In the genomic region with DNA sequence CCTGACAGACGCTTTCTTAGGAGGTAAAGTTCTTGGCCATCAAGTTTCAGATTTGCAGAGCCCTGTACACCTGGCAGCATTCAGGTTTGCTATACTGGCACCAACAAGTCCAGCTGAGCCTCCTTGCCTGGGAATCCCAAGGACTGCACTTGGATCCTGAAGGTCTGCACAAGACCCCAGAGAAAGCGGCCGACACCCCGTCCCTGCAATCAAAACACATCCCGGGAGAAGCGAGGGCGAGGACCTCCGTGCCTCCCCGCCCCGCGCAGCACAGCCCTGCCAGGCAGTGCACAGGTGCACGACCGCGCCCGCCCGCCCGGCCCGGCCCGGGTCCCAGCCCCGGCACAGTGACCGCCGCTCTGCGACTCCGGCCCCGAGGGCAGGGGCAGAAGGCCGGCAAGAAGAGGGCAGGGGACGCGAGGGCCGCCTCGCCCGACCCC, we compare ENCODE assay signal across 9 cellular contexts. TPM values are rescaled to one million over a fixed set of nuclear protein-coding genes. Genes with fewer than 3 reads are reported as not detected.
DNase-seq lines count a peak whose midpoint lies in the region; ATAC-seq, FAIRE-seq and TF ChIP-seq lines count a peak whose summit lies in the region.
"Had no signal": no experiment of that assay in that cellular context is flagged by ENCODE, and none has a peak within 500 bp of the region (broad histone marks: within the 10 kb centered on the region; RNA-seq: fewer than 3 reads in every experiment).

No MANE protein-coding gene starts in this region.

- no peaks in the 10 kb centered on the region for H3K9me3 ChIP-seq in HCT116 (ENCODE audit: control insufficient read depth in 1 of 2, insufficient read depth in 1 of 2, low read depth in 1 of 2, low read length in 2 of 2)
- H3K9me3 ChIP-seq in H1 (ENCODE audit: insufficient read depth in 2 of 2, low read depth in 1 of 2, low read length in 1 of 2) = no peaks in the 10 kb centered on the region

- H3K27ac ChIP-seq in HCT116 (ENCODE audit: low read depth, low read length) (peak overlapping the region; percentile 54; the same call in 1 of the 2 replicates), H1 (ENCODE audit: low read depth, low read length) (no peak overlapping the region)

- RAD21 ChIA-PET in HCT116 (lab: Charles Lee; ENCODE audit: low non-redundant PET in 1 of 2, low total read pairs in 2 of 2, uncharacterized antibody in 2 of 2, unreplicated experiment in 2 of 2) = interaction anchor here in 1 of 2 experiments (1.2 kb wide), 1 partner anchor 111 kb away, joined by 3 read pairs; no protein-coding TSS in a partner anchor

- POLR2A ChIA-PET in HCT116 (lab: Charles Lee) = interaction anchor here (0.9 to 1.7 kb wide), 4 partner anchors 9 to 15 kb away, joined by 3 to 14 read pairs (median 9); no protein-coding TSS in a partner anchor
- POLR2A ChIA-PET in H1 (lab: Charles Lee; ENCODE audit: partially characterized antibody) = interaction anchor here (0.6 to 1.4 kb wide), 3 partner anchors 10 to 244 kb away, joined by 3 to 6 read pairs (median 3); no protein-coding TSS in a partner anchor

- H2BK15ac ChIP-seq in H1 (ENCODE audit: low read length) = 0 out of 2 replicates have a peak overlapping the region, but pooled peaks have one; percentile 18

- no peak for FAIRE-seq in H1 (lab: Jason Lieb, UNC)
- FAIRE-seq in GM19239 (lab: Jason Lieb, UNC) = no peak

- H3K36me3 ChIP-seq in HCT116 (ENCODE audit: control insufficient read depth in 1 of 2, insufficient read depth in 2 of 2, low read length in 2 of 2) (no peaks in the 10 kb centered on the region), H1 (ENCODE audit: control insufficient read depth in 2 of 4, insufficient read depth in 4 of 4, low read length in 3 of 4) (no peaks in the 10 kb centered on the region)

- no peaks in the 10 kb centered on the region for H3K27me3 Mint-ChIP-seq in natural killer cell (ENCODE audit: low read depth in 2 of 2)

- H3K14ac ChIP-seq in H1 (ENCODE audit: insufficient read length) = no peak overlapping the region

- H3K4me2 ChIP-seq in HCT116 (ENCODE audit: low read length) = peak overlapping the region; percentile 98
- peak overlapping the region; percentile 85 to 100 for H3K4me2 ChIP-seq in H1 (ENCODE audit: insufficient read depth in 1 of 2, low read depth in 2 of 2, low read length in 2 of 2)

- TF ChIP-seq CTCF in HCT116 (IDR thresholded peaks at IDR 0.05 in 2 of 3, conservative IDR thresholded peaks at IDR 0.05 in 1 of 3; ENCODE audit: borderline replicate concordance in 1 of 3, insufficient read depth in 1 of 3, low read depth in 2 of 3, low read length in 2 of 3) = no peak
- TF ChIP-seq CTCF in H1 (IDR thresholded peaks at IDR 0.05; ENCODE audit: control extremely low read depth in 1 of 3, insufficient read depth in 1 of 3, low read depth in 1 of 3, low read length in 3 of 3) = no peak
- TF ChIP-seq CTCF in natural killer cell (IDR thresholded peaks at IDR 0.05) = no peak

- no peaks in the 10 kb centered on the region for H3K27me3 ChIP-seq in HCT116 (ENCODE audit: insufficient read depth, low read length)
- no peaks in the 10 kb centered on the region for H3K27me3 ChIP-seq in H1 (replicated peaks in 1 of 4; ENCODE audit: control insufficient read depth in 3 of 4, extremely low read depth in 1 of 4, insufficient read depth in 3 of 4, low read length in 3 of 4)

- no peak overlapping the region for H2BK120ac ChIP-seq in H1 (replicated peaks; ENCODE audit: low read depth, low read length)

- no peak overlapping the region for H4K91ac ChIP-seq in H1 (replicated peaks; ENCODE audit: insufficient read length, low read length)

- ATAC-seq in HCT116 = peak; percentile 23
- no peak for ATAC-seq in natural killer cell

- intact Hi-C loops in HCT116 (cut with micrococcal nuclease) = no loop called here
- intact Hi-C loops in natural killer cell (cut with micrococcal nuclease) = loop anchor here (2.0 to 5.0 kb wide), 3 partner anchors 103 to 456 kb away; a partner anchor contains a TSS

- H3K4me3 ChIP-seq in HCT116 (replicated peaks in 1 of 2; ENCODE audit: low read depth in 1 of 2, low read length in 2 of 2) (peak overlapping the region; percentile 79 to 90), H1 (ENCODE audit: extremely low read depth in 1 of 4, insufficient read depth in 2 of 4, low read depth in 3 of 4, low read length in 4 of 4) (peak overlapping the region; percentile 61 to 96 (median 80))

- H4K20me1 ChIP-seq in HCT116 (ENCODE audit: insufficient read depth) (peaks cover 5% of the 10 kb centered on the region; the same call in 1 of the 2 replicates), H1 (replicated peaks in 1 of 2; ENCODE audit: control insufficient read depth in 1 of 2, insufficient read depth in 2 of 2, low read length in 2 of 2) (peaks cover 8 to 10% of the 10 kb centered on the region in 2 experiments)

- peak overlapping the region; percentile 87 for H4K8ac ChIP-seq in H1 (ENCODE audit: extremely low read depth, insufficient read depth, low read length)

- TF ChIP-seq RAD21 in HCT116 (IDR thresholded peaks at IDR 0.05; ENCODE audit: low read depth) (no peak), H1 (IDR thresholded peaks at IDR 0.05 in 1 of 2, conservative IDR thresholded peaks at IDR 0.05 in 1 of 2; ENCODE audit: low read depth in 2 of 2, low read length in 2 of 2) (no peak)

- TF ChIP-seq EP300 in H1 (IDR thresholded peaks at IDR 0.05; ENCODE audit: borderline replicate concordance in 1 of 2, low read depth in 2 of 2, low read length in 2 of 2) = no peak

- H2BK20ac ChIP-seq in H1 (ENCODE audit: low read length) = no peak overlapping the region

- H3K18ac ChIP-seq in H1 (ENCODE audit: extremely low read depth, low read length) = no peak overlapping the region; the same call in 1 of the 2 replicates

- H3K27ac Mint-ChIP-seq in natural killer cell = peak overlapping the region; percentile 97

- WGBS in H1 (ENCODE audit: extremely low coverage in 1 of 2, insufficient coverage in 1 of 2, insufficient read length in 1 of 2, insufficient replicate concordance in 2 of 2, low coverage in 1 of 2, low lambda C conversion rate in 2 of 2, missing lambda C conversion rate in 1 of 2), 2 experiments = 3% methylated on average over 20 of the region's 31 CpGs; no CpG with 5 or more reads in 1 of the 2 experiments

- H3K36me3 Mint-ChIP-seq in natural killer cell = no peaks in the 10 kb centered on the region

- H3K4me1 ChIP-seq in HCT116 (ENCODE audit: control insufficient read depth in 1 of 2, insufficient read depth in 2 of 2, low read length in 2 of 2) (peaks cover 7 to 20% of the 10 kb centered on the region in 2 experiments; a peak in 3 of 4 replicates), H1 (replicated peaks in 1 of 4; ENCODE audit: control insufficient read depth in 3 of 4, insufficient read depth in 4 of 4, low read length in 3 of 4) (peaks cover 0 to 8% (median 4%) of the 10 kb centered on the region in 4 experiments; a peak in 5 of 7 replicates)

- CTCF ChIA-PET in HCT116 (lab: Charles Lee) (interaction anchor here (1.2 kb wide), 1 partner anchor 263 kb away, joined by 4 read pairs; no protein-coding TSS in a partner anchor), H1 (lab: Charles Lee; ENCODE audit: partially characterized antibody) (interaction anchor here (1.2 kb wide), 1 partner anchor 111 kb away, joined by 5 read pairs; no protein-coding TSS in a partner anchor)

- no peak overlapping the region for H3K56ac ChIP-seq in H1 (replicated peaks; ENCODE audit: insufficient read length, low read depth, low read length)

- in situ Hi-C loops in G401 (cut with HindIII; ENCODE audit: low sequenced_read_pairs) = loop anchor here (25.0 kb wide), 1 partner anchor 99 kb away; no protein-coding TSS in a partner anchor

- no TSS peak for BruUV-seq in HCT116 (replicated peaks; lab: Mats Ljungman, UMichigan)

- no peak overlapping the region for H2BK12ac ChIP-seq in H1 (ENCODE audit: low read depth, low read length)

- H3K9me3 Mint-ChIP-seq in natural killer cell = no peaks in the 10 kb centered on the region

- peaks cover 45 to 51% of the 10 kb centered on the region in 2 donors for H3K4me1 Mint-ChIP-seq in natural killer cell

- no peak overlapping the region for H4K5ac ChIP-seq in H1 (ENCODE audit: insufficient read length, low read depth, low read length)

- TF ChIP-seq POLR2A in HCT116 (IDR thresholded peaks at IDR 0.05; ENCODE audit: borderline replicate concordance, extremely low read depth, insufficient read depth, insufficient read length) (no peak), H1 (IDR thresholded peaks at IDR 0.05; ENCODE audit: control extremely low read depth in 1 of 2, low read depth in 2 of 2, low read length in 2 of 2) (no peak)

- no peak overlapping the region for H2AFZ ChIP-seq in HCT116 (ENCODE audit: low read depth, low read length, poor library complexity, severe bottlenecking)
- H2AFZ ChIP-seq in H1 (ENCODE audit: low read length) = no peak overlapping the region

- H3K79me1 ChIP-seq in H1 (ENCODE audit: low read depth, low read length) = peaks cover 10% of the 10 kb centered on the region

- H3K79me2 ChIP-seq in HCT116 (ENCODE audit: insufficient read depth, low read length) = peaks cover 52% of the 10 kb centered on the region
- H3K79me2 ChIP-seq in H1 (ENCODE audit: control insufficient read depth in 1 of 2, insufficient read depth in 2 of 2, low read length in 2 of 2) = peaks cover 12 to 49% of the 10 kb centered on the region in 2 experiments

- H3K23ac ChIP-seq in H1 (ENCODE audit: insufficient read length) = no peak overlapping the region

- H2BK5ac ChIP-seq in H1 (ENCODE audit: low read depth, low read length) = no peak overlapping the region

- H3K4ac ChIP-seq in H1 (replicated peaks; ENCODE audit: insufficient read length, low read depth, low read length) = no peak overlapping the region

- H2AK5ac ChIP-seq in H1 (ENCODE audit: low read depth, low read length) = no peak overlapping the region

- DNase-seq in G401 (ENCODE audit: low spot score) (peak; percentile 30), HCT116 (ENCODE audit: low read depth, low spot score) (no peak), RPMI8226 (peak; percentile 56), H1 (ENCODE audit: low read depth in 1 of 2, low spot score in 2 of 2) (no peak), natural killer cell (no peak), NCI-H510A (lab: John Stamatoyannopoulos, UW) (no peak), GM19239 (ENCODE audit: insufficient read length, low spot score) (no peak), DMS153 treated with DMSO at 0.1 percent for 48 hours (lab: John Stamatoyannopoulos, UW; ENCODE audit: unreplicated experiment) (no peak)

- peaks cover 13% of the 10 kb centered on the region; the same call in 1 of the 2 replicates for H3K23me2 ChIP-seq in H1 (ENCODE audit: low read depth, low read length)

- H3K9ac ChIP-seq in HCT116 (ENCODE audit: low read length) = peak overlapping the region; percentile 79
- peak overlapping the region; percentile 76 to 89 (median 79) for H3K9ac ChIP-seq in H1 (replicated peaks in 1 of 4; ENCODE audit: extremely low read depth in 1 of 4, low read depth in 3 of 4, low read length in 3 of 4)

- H3K9me2 ChIP-seq in HCT116 (ENCODE audit: insufficient read depth) = no peaks in the 10 kb centered on the region

- peak overlapping the region; percentile 83 for H3K4me3 Mint-ChIP-seq in natural killer cell

RNA-seq across cellular contexts. Expression of a gene that starts 0.6 kb away (rescaled TPM):
- 11.0 and 14.6 TPM in 2 replicates for total RNA-seq in G401 (2014; rRNA removed; shearing (Covaris generic))
- total RNA-seq in HCT116 (2021; ENCODE audit: unreplicated experiment) = 28.0 TPM
- polyA plus RNA-seq in HCT116 (2012) = 18.2 and 21.1 TPM in 2 replicates
- 37.9 and 43.1 TPM in 2 replicates for total RNA-seq in H1 (2021; fragmentation: NEBNext Ultra II Directional; extraction: Animal tissue kit (Norgen Biotek cat#: 25700))
- polyA plus RNA-seq in H1 (2011; rRNA removed) = 5.4 and 12.8 TPM in 2 replicates
- polyA plus RNA-seq in H1 (2011; cell fraction: cytosol; rRNA removed) = 5.5 TPM
- polyA plus RNA-seq in H1 (2011; cell fraction: nucleus; rRNA removed) = 16.9 TPM
- polyA plus RNA-seq in H1 (2012, experiment 1 of 2) = 22.7 to 30.5 TPM (median 26.3 TPM) in 4 replicates
- polyA plus RNA-seq in H1 (2012, experiment 2 of 2) = 26.8 TPM
- polyA plus RNA-seq in H1 (2013, experiment 1 of 2) = 14.4 TPM
- 14.6 TPM for polyA plus RNA-seq in H1 (2013, experiment 2 of 2)
- polyA minus RNA-seq in H1 (2011; rRNA and poly(A)+ RNA removed) = 15.0 and 32.6 TPM in 2 replicates
- polyA minus RNA-seq in H1 (2011; cell fraction: cytosol; rRNA and poly(A)+ RNA removed) = 37.5 TPM
- polyA minus RNA-seq in H1 (2011; cell fraction: nucleus; rRNA and poly(A)+ RNA removed) = 41.3 TPM
- total RNA-seq in natural killer cell = 10 to 100 TPM; 81.8 to 91.9 (median 83.5) TPM

RNA-seq across cellular contexts. Expression of a gene that starts 43.3 kb away (rescaled TPM):
- total RNA-seq in G401 (2014; rRNA removed; shearing (Covaris generic)) = 0.34 TPM in 1 of 2 replicates, not detected in the other
- not detected for total RNA-seq in HCT116 (2021; ENCODE audit: unreplicated experiment)
- polyA plus RNA-seq in HCT116 (2012) = not detected in 2 replicates
- 0.91 and 1.3 TPM in 2 replicates for total RNA-seq in H1 (2021; fragmentation: NEBNext Ultra II Directional; extraction: Animal tissue kit (Norgen Biotek cat#: 25700))
- polyA plus RNA-seq in H1 (2011; rRNA removed) = 4.6 and 7.6 TPM in 2 replicates
- polyA plus RNA-seq in H1 (2011; cell fraction: cytosol; rRNA removed) = 3.5 TPM
- 3.8 TPM for polyA plus RNA-seq in H1 (2011; cell fraction: nucleus; rRNA removed)
- 1.8 to 3.7 TPM (median 2.5 TPM) in 4 replicates for polyA plus RNA-seq in H1 (2012, experiment 1 of 2)
- polyA plus RNA-seq in H1 (2012, experiment 2 of 2) = 2.9 TPM
- polyA plus RNA-seq in H1 (2013, experiment 1 of 2) = 1.4 TPM
- 1.6 TPM for polyA plus RNA-seq in H1 (2013, experiment 2 of 2)
- 11.0 and 14.1 TPM in 2 replicates for polyA minus RNA-seq in H1 (2011; rRNA and poly(A)+ RNA removed)
- polyA minus RNA-seq in H1 (2011; cell fraction: cytosol; rRNA and poly(A)+ RNA removed) = 2.1 TPM
- polyA minus RNA-seq in H1 (2011; cell fraction: nucleus; rRNA and poly(A)+ RNA removed) = 2.4 TPM
- not detected for total RNA-seq in natural killer cell
- total RNA-seq: SK-MEL-5 had no signal

Comparison
In these comparisons a context has a peak if more than half of its experiments do, and no peak if none do; other contexts are left out.
1. DNase-seq: peak in G401 (single experiment) and RPMI8226 (single experiment); none in HCT116 (single experiment), H1 (0 of 2), natural killer cell (single experiment), NCI-H510A (single experiment), GM19239 (single experiment) and DMS153 treated with DMSO at 0.1 percent for 48 hours (single experiment).